ENCODE assay signal across 8 cellular contexts in genomic region chr6:85323435-85324040, GRCh38.
DNase-seq lines count a peak whose midpoint lies in the region; ATAC-seq and TF ChIP-seq lines count a peak whose summit lies in the region.

No MANE protein-coding gene starts in this region.

- ATAC-seq in HG02884 (IDR thresholded peaks at IDR 0.05; ENCODE audit: unreplicated experiment): peak; percentile 91

- peak; percentile 87 for TF ChIP-seq CTCF in 22Rv1 (IDR thresholded peaks at IDR 0.05)
- TF ChIP-seq CTCF in GM13976 (IDR thresholded peaks at IDR 0.05; ENCODE audit: borderline replicate concordance, control extremely low read depth, extremely low read depth, insufficient read depth, missing control alignments): peak; percentile 85

- H3K27ac ChIP-seq in 22Rv1: no peak overlapping the region

- in situ Hi-C loops in GM13976 (cut with MboI; ENCODE audit: low sequenced_read_pairs, unreplicated experiment): loop anchor here (25.0 kb wide), 1 partner anchor 911 kb away; no protein-coding TSS in a partner anchor

- peak; percentile 49 for DNase-seq in GM13976 (ENCODE audit: low spot score)
- DNase-seq in NCI-H146 (lab: John Stamatoyannopoulos, UW): peak; percentile 56
- peak in 4 of 5 donors; percentile 35 to 56 (median 40) for DNase-seq in T-helper 1 cell
- peak; percentile 86 for DNase-seq in astrocyte of the hippocampus (ENCODE audit: low read depth, low spot score)
- DNase-seq in iPS-NIHi11 (ENCODE audit: low spot score): peak; percentile 62
- DNase-seq in stimulated activated CD4-positive, alpha-beta T cell treated with anti-CD3 and anti-CD28 coated beads, Interleukin-15, amount 100 ng/mL, for 48 hours (ENCODE audit: low read depth in 2 of 2): peak; percentile 57 to 68
